ENCODE assay signal across 8 cellular contexts in the genomic region with DNA sequence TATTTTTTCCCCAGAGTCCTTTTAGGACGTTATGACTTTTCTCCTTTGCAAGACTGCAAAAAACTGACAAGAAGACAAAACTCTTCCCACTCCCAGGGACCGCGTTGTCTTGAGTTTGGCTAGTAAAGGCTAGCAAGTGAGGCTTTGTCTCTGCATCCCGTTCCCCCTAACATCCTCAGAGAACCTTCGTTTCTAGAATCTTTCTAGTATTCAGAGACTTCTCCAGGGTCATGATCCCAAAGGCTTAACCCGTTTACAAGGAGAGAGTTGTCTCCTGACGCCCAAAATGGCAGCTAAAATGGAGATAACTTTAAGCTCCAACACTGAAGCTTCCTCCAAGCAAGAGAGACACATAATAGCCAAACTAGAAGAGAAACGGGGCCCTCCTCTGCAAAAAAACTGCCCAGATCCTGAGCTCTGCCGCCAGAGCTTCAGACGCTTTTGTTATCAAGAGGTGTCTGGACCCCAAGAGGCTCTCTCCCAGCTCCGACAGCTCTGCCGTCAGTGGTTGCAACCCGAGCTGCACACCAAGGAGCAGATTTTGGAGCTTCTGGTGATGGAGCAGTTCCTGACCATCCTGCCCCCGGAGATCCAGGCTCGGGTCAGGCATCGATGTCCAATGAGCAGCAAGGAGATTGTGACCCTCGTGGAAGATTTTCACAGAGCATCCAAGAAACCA. TPM values are rescaled to one million over a fixed set of nuclear protein-coding genes. Genes with fewer than 3 reads are reported as not detected.
A peak's percentile ranks its signal among the peaks of the same experiment; 100 is the strongest.
DNase-seq lines count a peak whose midpoint lies in the region; ATAC-seq and TF ChIP-seq lines count a peak whose summit lies in the region.

No MANE protein-coding gene starts in this region.

- peak overlapping the region; percentile 93 for H3K27ac Mint-ChIP-seq in CD8-positive, alpha-beta T cell
- peak overlapping the region; percentile 78 for H3K27ac Mint-ChIP-seq in activated T-helper 1 cell treated with anti-CD3 and anti-CD28 coated beads, Interleukin-12 subunit alpha, Interleukin-12 subunit beta, Interleukin-2, Interleukin-4 antibody, amounts not matched to agents 30 ng/mL and 10 ng/mL and 1 ng/mL, durations not matched to agents 14 hours and 24 hours and 36 hours
- H3K27ac Mint-ChIP-seq in stimulated activated naive B cell treated with anti-CD40 and anti-IgM and Interleukin-4, amounts not matched to agents 10 μg/mL and 1 μg/mL and 100 μg/mL, for 72 hours = peak overlapping the region; percentile 95

- H3K4me1 Mint-ChIP-seq in CD8-positive, alpha-beta T cell (ENCODE audit: low read depth) = peaks cover 57% of the 10 kb centered on the region
- peaks cover 7% of the 10 kb centered on the region for H3K4me1 Mint-ChIP-seq in activated T-helper 1 cell treated with anti-CD3 and anti-CD28 coated beads, Interleukin-12 subunit alpha, Interleukin-12 subunit beta, Interleukin-2, Interleukin-4 antibody, amounts not matched to agents 30 ng/mL and 10 ng/mL and 1 ng/mL, durations not matched to agents 14 hours and 24 hours and 36 hours (ENCODE audit: low read depth)
- peaks cover 24 to 31% of the 10 kb centered on the region in 2 donors for H3K4me1 Mint-ChIP-seq in stimulated activated naive B cell treated with anti-CD40 and anti-IgM and Interleukin-4, amounts not matched to agents 10 μg/mL and 1 μg/mL and 100 μg/mL, for 72 hours

- H3K4me3 Mint-ChIP-seq in CD8-positive, alpha-beta T cell = peak overlapping the region; percentile 88
- peak overlapping the region; percentile 96 for H3K4me3 Mint-ChIP-seq in activated T-helper 1 cell treated with anti-CD3 and anti-CD28 coated beads, Interleukin-12 subunit alpha, Interleukin-12 subunit beta, Interleukin-2, Interleukin-4 antibody, amounts not matched to agents 30 ng/mL and 10 ng/mL and 1 ng/mL, durations not matched to agents 14 hours and 24 hours and 36 hours
- H3K4me3 Mint-ChIP-seq in stimulated activated naive B cell treated with anti-CD40 and anti-IgM and Interleukin-4, amounts not matched to agents 10 μg/mL and 1 μg/mL and 100 μg/mL, for 72 hours = peak overlapping the region; percentile 96 to 98

- peaks cover 35% of the 10 kb centered on the region for H3K4me1 ChIP-seq in CD8-positive, alpha-beta T cell (ENCODE audit: insufficient read depth, low read length)

- H3K4me3 ChIP-seq in CD8-positive, alpha-beta T cell (ENCODE audit: low read depth, low read length) = peak overlapping the region; percentile 89
- H3K4me3 ChIP-seq in HL-60 (replicated peaks; ENCODE audit: insufficient read depth, low read length) (peak overlapping the region; percentile 87), iPS-18c (ENCODE audit: insufficient read depth, low read depth, low read length) (peak overlapping the region; percentile 93)

- no peak for DNase-seq in CD8-positive, alpha-beta T cell
- DNase-seq in HL-60 (ENCODE audit: low read depth in 1 of 2, low spot score in 1 of 2) = peak in 1 of 2 experiments; percentile 3
- no peak for DNase-seq in activated T-helper 1 cell treated with anti-CD3 and anti-CD28 coated beads, Interleukin-12 subunit alpha, Interleukin-12 subunit beta, Interleukin-2, Interleukin-4 antibody, amounts not matched to agents 30 ng/mL and 10 ng/mL and 1 ng/mL, durations not matched to agents 14 hours and 24 hours and 36 hours (ENCODE audit: low spot score)
- no peak for DNase-seq in stimulated activated naive B cell treated with anti-CD40 and anti-IgM and Interleukin-4, amounts not matched to agents 10 μg/mL and 1 μg/mL and 100 μg/mL, for 72 hours
- no peak for DNase-seq in inferior parietal cortex (ENCODE audit: extremely low spot score)
- no peak for DNase-seq in middle frontal gyrus (ENCODE audit: extremely low spot score, low spot score)

- intact Hi-C loops in CD8-positive, alpha-beta T cell (cut with DNase I, micrococcal nuclease) = loop anchor here (1.0 to 5.0 kb wide), 16 partner anchors 37 to 870 kb away; a partner anchor contains a TSS
- intact Hi-C loops in activated T-helper 1 cell treated with anti-CD3 and anti-CD28 coated beads, Interleukin-12 subunit alpha, Interleukin-12 subunit beta, Interleukin-2, Interleukin-4 antibody, amounts not matched to agents 30 ng/mL and 10 ng/mL and 1 ng/mL, durations not matched to agents 14 hours and 24 hours and 36 hours (cut with micrococcal nuclease) = loop anchor here (1.0 to 10.0 kb wide), 10 partner anchors 37 to 867 kb away; a partner anchor contains a TSS

- H3K27me3 Mint-ChIP-seq in CD8-positive, alpha-beta T cell (ENCODE audit: low read depth) = no peaks in the 10 kb centered on the region
- H3K27me3 Mint-ChIP-seq in activated T-helper 1 cell treated with anti-CD3 and anti-CD28 coated beads, Interleukin-12 subunit alpha, Interleukin-12 subunit beta, Interleukin-2, Interleukin-4 antibody, amounts not matched to agents 30 ng/mL and 10 ng/mL and 1 ng/mL, durations not matched to agents 14 hours and 24 hours and 36 hours (ENCODE audit: insufficient read depth) = no peaks in the 10 kb centered on the region
- no peaks in the 10 kb centered on the region for H3K27me3 Mint-ChIP-seq in stimulated activated naive B cell treated with anti-CD40 and anti-IgM and Interleukin-4, amounts not matched to agents 10 μg/mL and 1 μg/mL and 100 μg/mL, for 72 hours

- H3K36me3 Mint-ChIP-seq in CD8-positive, alpha-beta T cell = peaks cover 65% of the 10 kb centered on the region
- H3K36me3 Mint-ChIP-seq in activated T-helper 1 cell treated with anti-CD3 and anti-CD28 coated beads, Interleukin-12 subunit alpha, Interleukin-12 subunit beta, Interleukin-2, Interleukin-4 antibody, amounts not matched to agents 30 ng/mL and 10 ng/mL and 1 ng/mL, durations not matched to agents 14 hours and 24 hours and 36 hours (ENCODE audit: low read depth) = peaks cover 62% of the 10 kb centered on the region
- peaks cover 55 to 66% of the 10 kb centered on the region in 2 donors for H3K36me3 Mint-ChIP-seq in stimulated activated naive B cell treated with anti-CD40 and anti-IgM and Interleukin-4, amounts not matched to agents 10 μg/mL and 1 μg/mL and 100 μg/mL, for 72 hours

- TF ChIP-seq CTCF in CD8-positive, alpha-beta T cell (IDR thresholded peaks at IDR 0.05) = no peak
- no peak for TF ChIP-seq CTCF in HL-60 (IDR thresholded peaks at IDR 0.05; ENCODE audit: insufficient read depth, low read length)

- no peak for ATAC-seq in CD8-positive, alpha-beta T cell
- ATAC-seq in stimulated activated naive B cell treated with anti-CD40 and anti-IgM and Interleukin-4, amounts not matched to agents 10 μg/mL and 1 μg/mL and 100 μg/mL, for 72 hours (replicated peaks) = no peak
- ATAC-seq in HG03139 (IDR thresholded peaks at IDR 0.05; ENCODE audit: unreplicated experiment) = no peak

- H3K27me3 ChIP-seq in CD8-positive, alpha-beta T cell (ENCODE audit: insufficient read depth, low read length) = no peaks in the 10 kb centered on the region
- no peaks in the 10 kb centered on the region for H3K27me3 ChIP-seq in HL-60 (ENCODE audit: insufficient read depth, poor library complexity, severe bottlenecking)

- POLR2A ChIA-PET in CD8-positive, alpha-beta T cell (lab: Charles Lee) = interaction anchor here (0.7 to 4.0 kb wide), 21 partner anchors 11 to 316 kb away, joined by 3 to 26 read pairs (median 4); a partner anchor contains a TSS

- H3K36me3 ChIP-seq in CD8-positive, alpha-beta T cell (ENCODE audit: insufficient read depth, low read length) = peaks cover 25% of the 10 kb centered on the region

- CTCF ChIA-PET in CD8-positive, alpha-beta T cell (lab: Charles Lee) = interaction anchor here (0.7 to 1.3 kb wide), 10 partner anchors 10 to 272 kb away, joined by 3 to 5 read pairs (median 3); a partner anchor contains a TSS

- H3K9me3 Mint-ChIP-seq in CD8-positive, alpha-beta T cell = peaks cover 23% of the 10 kb centered on the region
- H3K9me3 Mint-ChIP-seq in activated T-helper 1 cell treated with anti-CD3 and anti-CD28 coated beads, Interleukin-12 subunit alpha, Interleukin-12 subunit beta, Interleukin-2, Interleukin-4 antibody, amounts not matched to agents 30 ng/mL and 10 ng/mL and 1 ng/mL, durations not matched to agents 14 hours and 24 hours and 36 hours = peaks cover 50% of the 10 kb centered on the region
- peaks cover 8 to 18% of the 10 kb centered on the region in 2 donors for H3K9me3 Mint-ChIP-seq in stimulated activated naive B cell treated with anti-CD40 and anti-IgM and Interleukin-4, amounts not matched to agents 10 μg/mL and 1 μg/mL and 100 μg/mL, for 72 hours

- peak overlapping the region; percentile 77 for H3K27ac ChIP-seq in CD8-positive, alpha-beta T cell (ENCODE audit: low read depth, low read length)
- peak overlapping the region; percentile 84 for H3K27ac ChIP-seq in HL-60 (replicated peaks)

- H3K9me3 ChIP-seq in CD8-positive, alpha-beta T cell (ENCODE audit: low read length) = peaks cover 9% of the 10 kb centered on the region
- H3K9me3 ChIP-seq in iPS-18c (ENCODE audit: control insufficient read depth, insufficient read depth, low read length) = peaks cover 5% of the 10 kb centered on the region

RNA-seq across cellular contexts. Expression of a gene that starts 0.8 kb away (rescaled TPM):
- total RNA-seq in CD8-positive, alpha-beta T cell = 1 to 10 TPM; 4.5 to 6.4 TPM
- total RNA-seq in activated T-helper 1 cell treated with anti-CD3 and anti-CD28 coated beads, Interleukin-12 subunit alpha, Interleukin-12 subunit beta, Interleukin-2, Interleukin-4 antibody, amounts not matched to agents 30 ng/mL and 10 ng/mL and 1 ng/mL, durations not matched to agents 14 hours and 24 hours and 36 hours = 9.9 and 10.6 TPM in 2 replicates

RNA-seq across cellular contexts. Expression of a gene that starts 1.1 kb away (rescaled TPM):
- 10 to 100 TPM; 10.4 to 12.7 TPM for total RNA-seq in CD8-positive, alpha-beta T cell
- total RNA-seq in activated T-helper 1 cell treated with anti-CD3 and anti-CD28 coated beads, Interleukin-12 subunit alpha, Interleukin-12 subunit beta, Interleukin-2, Interleukin-4 antibody, amounts not matched to agents 30 ng/mL and 10 ng/mL and 1 ng/mL, durations not matched to agents 14 hours and 24 hours and 36 hours = 14.3 and 19.4 TPM in 2 replicates

RNA-seq across cellular contexts. Expression of a gene that starts 41.4 kb away (rescaled TPM):
- total RNA-seq in CD8-positive, alpha-beta T cell = 1 to 10 TPM; 4.5 to 4.6 TPM
- total RNA-seq in activated T-helper 1 cell treated with anti-CD3 and anti-CD28 coated beads, Interleukin-12 subunit alpha, Interleukin-12 subunit beta, Interleukin-2, Interleukin-4 antibody, amounts not matched to agents 30 ng/mL and 10 ng/mL and 1 ng/mL, durations not matched to agents 14 hours and 24 hours and 36 hours = 2.6 TPM in 2 replicates

RNA-seq across cellular contexts. Expression of a gene that starts 41.6 kb away (rescaled TPM):
- total RNA-seq in CD8-positive, alpha-beta T cell = 10 to 100 TPM; 45.4 to 48.0 TPM
- total RNA-seq in activated T-helper 1 cell treated with anti-CD3 and anti-CD28 coated beads, Interleukin-12 subunit alpha, Interleukin-12 subunit beta, Interleukin-2, Interleukin-4 antibody, amounts not matched to agents 30 ng/mL and 10 ng/mL and 1 ng/mL, durations not matched to agents 14 hours and 24 hours and 36 hours = 35.4 and 38.3 TPM in 2 replicates

RNA-seq across cellular contexts. Expression of a gene that starts 46.2 kb away (rescaled TPM):
- not detected for total RNA-seq in CD8-positive, alpha-beta T cell
- not detected in 2 replicates for total RNA-seq in activated T-helper 1 cell treated with anti-CD3 and anti-CD28 coated beads, Interleukin-12 subunit alpha, Interleukin-12 subunit beta, Interleukin-2, Interleukin-4 antibody, amounts not matched to agents 30 ng/mL and 10 ng/mL and 1 ng/mL, durations not matched to agents 14 hours and 24 hours and 36 hours
